26 cellular contexts compared by ENCODE assay signal in genomic region chr9:32291370-32291769, GRCh38.
"Had no signal": no experiment of that assay in that cellular context is flagged by ENCODE, and none has a peak within 500 bp of the region (broad histone marks: within the 10 kb centered on the region; RNA-seq: fewer than 3 reads in every experiment).

No MANE protein-coding gene starts in this region.

- H3K79me2 ChIP-seq: parathyroid adenoma had no signal

- H3K27me3 ChIP-seq: colonic mucosa, gastrocnemius medialis, heart right ventricle, neural progenitor cell, stomach, thyroid gland, vagina had no signal

- DNase-seq: colonic mucosa; effector CD8-positive, alpha-beta T cell; endodermal cell; foreskin fibroblast; gastrocnemius medialis; glutamatergic neuron; heart right ventricle; hippocampal formation; immature natural killer cell; left ventricle myocardium superior; lower lobe of right lung; naive B cell; stimulated activated CD4-positive, alpha-beta T cell treated with anti-CD3 and anti-CD28 coated beads, Interleukin-15, amount 100 ng/mL, for 24 hours; stimulated activated CD4-positive, alpha-beta T cell treated with anti-CD3 and anti-CD28 coated beads, Interleukin-4, amount 100 ng/mL, for 24 hours; stimulated activated naive CD4-positive, alpha-beta T cell treated with Interleukin-2 at 50 U/mL for 16 hours; stomach; thyroid gland; trophoblast cell had no signal

- H3K9ac ChIP-seq: neural progenitor cell, parathyroid adenoma had no signal

- H2AFZ ChIP-seq: neural progenitor cell, parathyroid adenoma had no signal

- H3K36me3 ChIP-seq: colonic mucosa, gastrocnemius medialis, heart right ventricle, lower lobe of right lung, neural progenitor cell, stomach, thyroid gland, vagina had no signal

- H3K9me3 ChIP-seq: colonic mucosa, gastrocnemius medialis, heart right ventricle, lower lobe of right lung, thyroid gland, vagina had no signal

- ATAC-seq: esophagus mucosa; gastrocnemius medialis; heart right ventricle; left ventricle myocardium superior; lower lobe of right lung; sciatic nerve; stimulated activated effector memory CD8-positive, alpha-beta T cell treated with anti-CD3 and anti-CD28 coated beads, Interleukin-12 subunit alpha, Interleukin-12 subunit beta, amount 100 ng/mL, for 72 hours had no signal

- H3K4me1 ChIP-seq: colonic mucosa, gastrocnemius medialis, heart right ventricle, lower lobe of right lung, neural progenitor cell, parathyroid adenoma, thyroid gland, vagina had no signal

- H3K4me3 ChIP-seq: colonic mucosa, gastrocnemius medialis, heart right ventricle, lower lobe of right lung, neural progenitor cell, skin epidermis, stomach, thyroid gland, vagina had no signal

- H3K4me2 ChIP-seq: neural progenitor cell had no signal

- H3K27ac ChIP-seq: colonic mucosa, epithelial cell of prostate, gastrocnemius medialis, heart right ventricle, lower lobe of right lung, neural progenitor cell, parathyroid adenoma, skin epidermis, stomach, thyroid gland, vagina had no signal
